Comparison of ENCODE assay signal across 1 cellular context in the genomic region with DNA sequence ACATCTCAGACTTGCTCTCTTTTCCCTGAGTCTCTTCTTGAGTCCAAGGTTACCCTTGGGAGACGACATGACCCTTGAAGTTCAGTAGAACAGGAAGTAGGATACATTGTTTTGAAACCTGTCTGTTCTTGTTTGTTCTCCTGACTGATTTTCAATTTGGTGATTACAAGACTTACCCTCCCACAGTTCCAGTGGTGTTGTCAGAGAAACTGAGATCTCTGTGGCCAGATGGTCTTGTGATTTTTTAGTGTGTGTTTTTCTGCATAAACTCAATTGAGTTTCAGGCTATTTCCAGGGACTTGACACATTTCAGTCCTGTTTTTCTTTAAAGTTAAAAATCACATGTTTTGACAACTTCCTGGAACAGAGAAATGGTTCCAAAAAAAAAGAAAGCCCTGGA.
TF ChIP-seq lines count a peak whose summit lies in the region.

No MANE protein-coding gene starts in this region.

TF ChIP-seq in GM23338, 12 proteins besides CTCF, POLR2A, EP300 and RAD21 (continued from another document):
- no peak for TF ChIP-seq CREB1 (CRISPR knock-in tag; IDR thresholded peaks at IDR 0.05; ENCODE audit: low read depth)
- no peak for TF ChIP-seq JUNB (IDR thresholded peaks at IDR 0.05; ENCODE audit: unreplicated experiment)
- no peak for TF ChIP-seq NANOG (IDR thresholded peaks at IDR 0.05; ENCODE audit: borderline replicate concordance)
- TF ChIP-seq, protein P1, sequence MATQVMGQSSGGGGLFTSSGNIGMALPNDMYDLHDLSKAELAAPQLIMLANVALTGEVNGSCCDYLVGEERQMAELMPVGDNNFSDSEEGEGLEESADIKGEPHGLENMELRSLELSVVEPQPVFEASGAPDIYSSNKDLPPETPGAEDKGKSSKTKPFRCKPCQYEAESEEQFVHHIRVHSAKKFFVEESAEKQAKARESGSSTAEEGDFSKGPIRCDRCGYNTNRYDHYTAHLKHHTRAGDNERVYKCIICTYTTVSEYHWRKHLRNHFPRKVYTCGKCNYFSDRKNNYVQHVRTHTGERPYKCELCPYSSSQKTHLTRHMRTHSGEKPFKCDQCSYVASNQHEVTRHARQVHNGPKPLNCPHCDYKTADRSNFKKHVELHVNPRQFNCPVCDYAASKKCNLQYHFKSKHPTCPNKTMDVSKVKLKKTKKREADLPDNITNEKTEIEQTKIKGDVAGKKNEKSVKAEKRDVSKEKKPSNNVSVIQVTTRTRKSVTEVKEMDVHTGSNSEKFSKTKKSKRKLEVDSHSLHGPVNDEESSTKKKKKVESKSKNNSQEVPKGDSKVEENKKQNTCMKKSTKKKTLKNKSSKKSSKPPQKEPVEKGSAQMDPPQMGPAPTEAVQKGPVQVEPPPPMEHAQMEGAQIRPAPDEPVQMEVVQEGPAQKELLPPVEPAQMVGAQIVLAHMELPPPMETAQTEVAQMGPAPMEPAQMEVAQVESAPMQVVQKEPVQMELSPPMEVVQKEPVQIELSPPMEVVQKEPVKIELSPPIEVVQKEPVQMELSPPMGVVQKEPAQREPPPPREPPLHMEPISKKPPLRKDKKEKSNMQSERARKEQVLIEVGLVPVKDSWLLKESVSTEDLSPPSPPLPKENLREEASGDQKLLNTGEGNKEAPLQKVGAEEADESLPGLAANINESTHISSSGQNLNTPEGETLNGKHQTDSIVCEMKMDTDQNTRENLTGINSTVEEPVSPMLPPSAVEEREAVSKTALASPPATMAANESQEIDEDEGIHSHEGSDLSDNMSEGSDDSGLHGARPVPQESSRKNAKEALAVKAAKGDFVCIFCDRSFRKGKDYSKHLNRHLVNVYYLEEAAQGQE (IDR thresholded peaks at IDR 0.05; ENCODE audit: unreplicated experiment) = no peak
